In the genomic region with DNA sequence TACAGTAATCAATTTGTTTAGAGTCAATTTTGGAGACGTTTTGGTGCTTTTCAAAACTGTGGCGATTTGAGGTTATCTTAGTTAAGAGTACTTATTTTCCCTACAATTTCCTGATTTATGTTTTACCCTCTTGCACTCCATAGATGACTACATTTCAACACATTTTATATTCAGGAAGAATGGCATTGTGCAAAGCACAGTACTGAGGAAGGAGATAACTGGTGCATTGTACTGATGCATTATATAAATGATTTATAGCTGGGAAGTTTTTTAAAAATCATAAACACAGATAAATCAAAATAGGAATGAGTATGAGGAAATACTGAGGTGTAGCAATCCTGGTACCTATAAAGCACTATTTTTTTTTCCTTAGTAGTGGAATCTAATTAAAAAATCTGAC, we compare ENCODE assay signal across 1 cellular context.
TF ChIP-seq lines count a peak whose summit lies in the region.

No MANE protein-coding gene starts in this region.

TF ChIP-seq in K562, 482 proteins besides CTCF, POLR2A, EP300 and RAD21 (continued from another document):
- no peak for TF ChIP-seq MCM5 (IDR thresholded peaks at IDR 0.05; ENCODE audit: low read depth)
- TF ChIP-seq MEIS2 (IDR thresholded peaks at IDR 0.05; ENCODE audit: partially characterized antibody), result peak; percentile 38
- TF ChIP-seq, protein P1, sequence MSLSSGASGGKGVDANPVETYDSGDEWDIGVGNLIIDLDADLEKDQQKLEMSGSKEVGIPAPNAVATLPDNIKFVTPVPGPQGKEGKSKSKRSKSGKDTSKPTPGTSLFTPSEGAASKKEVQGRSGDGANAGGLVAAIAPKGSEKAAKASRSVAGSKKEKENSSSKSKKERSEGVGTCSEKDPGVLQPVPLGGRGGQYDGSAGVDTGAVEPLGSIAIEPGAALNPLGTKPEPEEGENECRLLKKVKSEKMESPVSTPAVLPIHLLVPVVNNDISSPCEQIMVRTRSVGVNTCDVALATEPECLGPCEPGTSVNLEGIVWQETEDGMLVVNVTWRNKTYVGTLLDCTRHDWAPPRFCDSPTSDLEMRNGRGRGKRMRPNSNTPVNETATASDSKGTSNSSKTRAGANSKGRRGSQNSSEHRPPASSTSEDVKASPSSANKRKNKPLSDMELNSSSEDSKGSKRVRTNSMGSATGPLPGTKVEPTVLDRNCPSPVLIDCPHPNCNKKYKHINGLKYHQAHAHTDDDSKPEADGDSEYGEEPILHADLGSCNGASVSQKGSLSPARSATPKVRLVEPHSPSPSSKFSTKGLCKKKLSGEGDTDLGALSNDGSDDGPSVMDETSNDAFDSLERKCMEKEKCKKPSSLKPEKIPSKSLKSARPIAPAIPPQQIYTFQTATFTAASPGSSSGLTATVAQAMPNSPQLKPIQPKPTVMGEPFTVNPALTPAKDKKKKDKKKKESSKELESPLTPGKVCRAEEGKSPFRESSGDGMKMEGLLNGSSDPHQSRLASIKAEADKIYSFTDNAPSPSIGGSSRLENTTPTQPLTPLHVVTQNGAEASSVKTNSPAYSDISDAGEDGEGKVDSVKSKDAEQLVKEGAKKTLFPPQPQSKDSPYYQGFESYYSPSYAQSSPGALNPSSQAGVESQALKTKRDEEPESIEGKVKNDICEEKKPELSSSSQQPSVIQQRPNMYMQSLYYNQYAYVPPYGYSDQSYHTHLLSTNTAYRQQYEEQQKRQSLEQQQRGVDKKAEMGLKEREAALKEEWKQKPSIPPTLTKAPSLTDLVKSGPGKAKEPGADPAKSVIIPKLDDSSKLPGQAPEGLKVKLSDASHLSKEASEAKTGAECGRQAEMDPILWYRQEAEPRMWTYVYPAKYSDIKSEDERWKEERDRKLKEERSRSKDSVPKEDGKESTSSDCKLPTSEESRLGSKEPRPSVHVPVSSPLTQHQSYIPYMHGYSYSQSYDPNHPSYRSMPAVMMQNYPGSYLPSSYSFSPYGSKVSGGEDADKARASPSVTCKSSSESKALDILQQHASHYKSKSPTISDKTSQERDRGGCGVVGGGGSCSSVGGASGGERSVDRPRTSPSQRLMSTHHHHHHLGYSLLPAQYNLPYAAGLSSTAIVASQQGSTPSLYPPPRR (CRISPR knock-in tag; IDR thresholded peaks at IDR 0.05; ENCODE audit: borderline replicate concordance), result no peak
- TF ChIP-seq CEBPG (CRISPR knock-in tag; IDR thresholded peaks at IDR 0.05), result no peak
- TF ChIP-seq CEBPG (tag; conservative IDR thresholded peaks at IDR 0.05 in 1 of 2, IDR thresholded peaks at IDR 0.05 in 1 of 2), result peak in 1 of 2 experiments; percentile 40; a peak in 1 of 4 replicates
- TF ChIP-seq, protein P2, sequence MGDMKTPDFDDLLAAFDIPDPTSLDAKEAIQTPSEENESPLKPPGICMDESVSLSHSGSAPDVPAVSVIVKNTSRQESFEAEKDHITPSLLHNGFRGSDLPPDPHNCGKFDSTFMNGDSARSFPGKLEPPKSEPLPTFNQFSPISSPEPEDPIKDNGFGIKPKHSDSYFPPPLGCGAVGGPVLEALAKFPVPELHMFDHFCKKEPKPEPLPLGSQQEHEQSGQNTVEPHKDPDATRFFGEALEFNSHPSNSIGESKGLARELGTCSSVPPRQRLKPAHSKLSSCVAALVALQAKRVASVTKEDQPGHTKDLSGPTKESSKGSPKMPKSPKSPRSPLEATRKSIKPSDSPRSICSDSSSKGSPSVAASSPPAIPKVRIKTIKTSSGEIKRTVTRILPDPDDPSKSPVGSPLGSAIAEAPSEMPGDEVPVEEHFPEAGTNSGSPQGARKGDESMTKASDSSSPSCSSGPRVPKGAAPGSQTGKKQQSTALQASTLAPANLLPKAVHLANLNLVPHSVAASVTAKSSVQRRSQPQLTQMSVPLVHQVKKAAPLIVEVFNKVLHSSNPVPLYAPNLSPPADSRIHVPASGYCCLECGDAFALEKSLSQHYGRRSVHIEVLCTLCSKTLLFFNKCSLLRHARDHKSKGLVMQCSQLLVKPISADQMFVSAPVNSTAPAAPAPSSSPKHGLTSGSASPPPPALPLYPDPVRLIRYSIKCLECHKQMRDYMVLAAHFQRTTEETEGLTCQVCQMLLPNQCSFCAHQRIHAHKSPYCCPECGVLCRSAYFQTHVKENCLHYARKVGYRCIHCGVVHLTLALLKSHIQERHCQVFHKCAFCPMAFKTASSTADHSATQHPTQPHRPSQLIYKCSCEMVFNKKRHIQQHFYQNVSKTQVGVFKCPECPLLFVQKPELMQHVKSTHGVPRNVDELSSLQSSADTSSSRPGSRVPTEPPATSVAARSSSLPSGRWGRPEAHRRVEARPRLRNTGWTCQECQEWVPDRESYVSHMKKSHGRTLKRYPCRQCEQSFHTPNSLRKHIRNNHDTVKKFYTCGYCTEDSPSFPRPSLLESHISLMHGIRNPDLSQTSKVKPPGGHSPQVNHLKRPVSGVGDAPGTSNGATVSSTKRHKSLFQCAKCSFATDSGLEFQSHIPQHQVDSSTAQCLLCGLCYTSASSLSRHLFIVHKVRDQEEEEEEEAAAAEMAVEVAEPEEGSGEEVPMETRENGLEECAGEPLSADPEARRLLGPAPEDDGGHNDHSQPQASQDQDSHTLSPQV (IDR thresholded peaks at IDR 0.05), result no peak
- TF ChIP-seq ZNF76 (CRISPR knock-in tag; IDR thresholded peaks at IDR 0.05; ENCODE audit: borderline replicate concordance), result no peak
- TF ChIP-seq, protein P3, sequence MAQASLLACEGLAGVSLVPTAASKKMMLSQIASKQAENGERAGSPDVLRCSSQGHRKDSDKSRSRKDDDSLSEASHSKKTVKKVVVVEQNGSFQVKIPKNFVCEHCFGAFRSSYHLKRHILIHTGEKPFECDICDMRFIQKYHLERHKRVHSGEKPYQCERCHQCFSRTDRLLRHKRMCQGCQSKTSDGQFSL (CRISPR knock-in tag; IDR thresholded peaks at IDR 0.05), result no peak
- TF ChIP-seq, protein P3 (tag; IDR thresholded peaks at IDR 0.05), result no peak
- TF ChIP-seq NR3C1 (CRISPR knock-in tag; IDR thresholded peaks at IDR 0.05), result no peak
